22 cellular contexts compared by ENCODE assay signal in the genomic region with DNA sequence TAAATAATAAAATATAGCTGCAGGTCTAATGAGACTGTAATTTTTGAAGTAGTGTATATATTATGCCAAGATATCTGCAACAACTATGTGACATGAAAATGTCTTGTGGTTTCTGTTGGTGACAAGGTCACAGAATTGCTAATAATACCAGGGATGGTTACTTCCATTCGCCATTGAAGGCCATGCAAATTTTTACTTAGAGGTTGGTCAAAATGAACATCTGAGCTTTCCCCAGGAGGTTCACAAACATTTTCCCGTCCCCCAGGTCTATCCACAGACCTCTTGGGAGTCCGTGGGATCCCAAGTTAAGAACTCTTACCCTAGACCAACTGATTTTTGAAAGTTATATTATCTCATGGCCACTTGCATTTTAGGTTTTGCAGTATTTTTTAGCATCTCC.
"Had no signal": no experiment of that assay in that cellular context is flagged by ENCODE, and none has a peak within 500 bp of the region (broad histone marks: within the 10 kb centered on the region; RNA-seq: fewer than 3 reads in every experiment).

No MANE protein-coding gene starts in this region.

- H3K27ac ChIP-seq: brain microvascular endothelial cell, cardiac muscle cell, PC-9 had no signal

- H2AFZ ChIP-seq: PC-9 had no signal

- DNase-seq: activated B cell treated with CpG ODN at 0.5 μM for 24 hours; activated CD4-positive, alpha-beta memory T cell treated with anti-CD3 and anti-CD28 coated beads, Interleukin-2, amount 10 ng/mL, durations not matched to agents 7 days and 5 days; activated CD4-positive, alpha-beta T cell treated with anti-CD3 and anti-CD28 coated beads for 1 hour; activated CD4-positive, alpha-beta T cell treated with anti-CD3 and anti-CD28 coated beads, Interleukin-2, amount 10 ng/mL, durations not matched to agents 7 days and 5 days; activated gamma-delta T cell; activated naive CD4-positive, alpha-beta T cell treated with anti-CD3 and anti-CD28 coated beads for 36 hours; activated T-cell treated with anti-CD3 and anti-CD28 coated beads for 4 hours; activated T-cell treated with anti-CD3 and anti-CD28 coated beads, Interleukin-2, amount 50 U/mL, for 48 hours; amygdala; brain microvascular endothelial cell; MG63; NCI-H1105; NCI-H1436; NCI-H1694 treated with DMSO at 0.1 percent for 48 hours; NCI-H2029 treated with DMSO at 0.1 percent for 48 hours; NCI-H345; NCI-H510A; NCI-H69; PC-9; SHP77 treated with DMSO at 0.1 percent for 48 hours had no signal

- ATAC-seq: activated T-helper 17 cell treated with anti-CD3 and anti-CD28 coated beads, Interleukin-2, amount 50 U/mL, for 72 hours had no signal

- H3K4me3 ChIP-seq: cardiac muscle cell, MG63, PC-9 had no signal

- H3K27me3 ChIP-seq: brain microvascular endothelial cell, cardiac muscle cell, MG63 had no signal

- H3K9me3 ChIP-seq: MG63 had no signal

- H3K4me2 ChIP-seq: PC-9 had no signal
